ENCODE assay signal across 27 cellular contexts in the genomic region with DNA sequence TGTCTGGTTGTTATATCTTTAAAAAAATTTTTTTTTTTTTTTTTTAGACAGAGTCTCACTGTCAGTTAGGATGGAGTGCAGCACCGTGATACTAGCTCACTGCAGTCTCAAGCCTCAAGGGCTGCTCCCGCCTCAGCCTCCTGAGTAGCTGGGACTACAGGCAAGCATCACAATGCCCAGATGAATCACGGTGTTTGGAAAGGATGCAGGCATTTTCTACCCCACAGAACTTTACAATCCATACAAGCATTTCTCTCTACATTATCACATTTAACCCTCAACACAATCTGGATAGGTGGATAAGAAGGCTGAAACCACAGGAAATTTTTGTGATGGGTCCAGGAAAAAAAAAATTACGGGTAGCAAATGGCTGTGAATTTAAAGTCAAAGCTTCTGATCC. TPM values are rescaled to one million over a fixed set of nuclear protein-coding genes. Genes with fewer than 3 reads are reported as not detected.
DNase-seq lines count a peak whose midpoint lies in the region; TF ChIP-seq lines count a peak whose summit lies in the region.
"Had no signal": no experiment of that assay in that cellular context is flagged by ENCODE, and none has a peak within 500 bp of the region (broad histone marks: within the 10 kb centered on the region; RNA-seq: fewer than 3 reads in every experiment).

No MANE protein-coding gene starts in this region.

- no peaks in the 10 kb centered on the region for H3K27me3 Mint-ChIP-seq in activated T-cell treated with anti-CD3 and anti-CD28 coated beads, Interleukin-2, amount 50 U/mL, for 24 hours

- H3K27me3 ChIP-seq in BLaER1 treated with 17β-estradiol and CSF1 and Interleukin-3, amounts not matched to agents 10 nM and 100 nM, result no peaks in the 10 kb centered on the region
- peaks cover 12% of the 10 kb centered on the region for H3K27me3 ChIP-seq in OCI-LY3 (ENCODE audit: low read depth, low read length)
- H3K27me3 ChIP-seq: SJCRH30 had no signal

- H3K27ac Mint-ChIP-seq in activated T-cell treated with anti-CD3 and anti-CD28 coated beads, Interleukin-2, amount 50 U/mL, for 24 hours, result no peak overlapping the region
- H3K27ac Mint-ChIP-seq: T-helper 17 cell had no signal

- H3K4me3 ChIP-seq in BLaER1 treated with 17β-estradiol and CSF1 and Interleukin-3, amounts not matched to agents 10 nM and 100 nM, result no peak overlapping the region
- no peak overlapping the region for H3K4me3 ChIP-seq in OCI-LY3 (ENCODE audit: low read length)
- H3K4me3 ChIP-seq in fibroblast of the aortic adventitia (ENCODE audit: low read depth, low read length), result no peak overlapping the region
- H3K4me3 ChIP-seq: A549, HAP-1, PC-9, SJCRH30 had no signal

- H3K4me2 ChIP-seq in BLaER1 treated with 17β-estradiol and CSF1 and Interleukin-3, amounts not matched to agents 10 nM and 100 nM, result peak overlapping the region in 9 of 11 experiments; percentile 52 to 74 (median 62); a peak in 16 of 22 replicates
- peak overlapping the region; percentile 51 for H3K4me2 ChIP-seq in OCI-LY3 (ENCODE audit: low read length)
- H3K4me2 ChIP-seq: A549, PC-9 had no signal

- H2AFZ ChIP-seq in OCI-LY3 (ENCODE audit: low read depth, low read length), result no peak overlapping the region
- H2AFZ ChIP-seq: PC-9 had no signal

- no peaks in the 10 kb centered on the region for H3K9me3 Mint-ChIP-seq in activated T-cell treated with anti-CD3 and anti-CD28 coated beads, Interleukin-2, amount 50 U/mL, for 24 hours

- no peaks in the 10 kb centered on the region for H3K36me3 ChIP-seq in BLaER1 treated with 17β-estradiol and CSF1 and Interleukin-3, amounts not matched to agents 10 nM and 100 nM
- no peaks in the 10 kb centered on the region for H3K36me3 ChIP-seq in OCI-LY3 (replicated peaks; ENCODE audit: low read depth, low read length)
- H3K36me3 ChIP-seq: HAP-1, SJCRH30 had no signal

- no peak for TF ChIP-seq CTCF in OCI-LY3 (IDR thresholded peaks at IDR 0.05; ENCODE audit: low read depth, low read length)
- no peak for TF ChIP-seq CTCF in fibroblast of the aortic adventitia (IDR thresholded peaks at IDR 0.05; ENCODE audit: insufficient read depth, low read length)

- peaks cover 12 to 42% (median 34%) of the 10 kb centered on the region in 10 experiments for H3K4me1 ChIP-seq in BLaER1 treated with 17β-estradiol and CSF1 and Interleukin-3, amounts not matched to agents 10 nM and 100 nM
- H3K4me1 ChIP-seq in OCI-LY3 (ENCODE audit: low read length), result peaks cover 44% of the 10 kb centered on the region
- H3K4me1 ChIP-seq: A549, HAP-1, SJCRH30 had no signal

- H3K36me3 Mint-ChIP-seq in activated T-cell treated with anti-CD3 and anti-CD28 coated beads, Interleukin-2, amount 50 U/mL, for 24 hours (ENCODE audit: low read depth), result no peaks in the 10 kb centered on the region

- H4K20me1 ChIP-seq in BLaER1 treated with 17β-estradiol and CSF1 and Interleukin-3, amounts not matched to agents 10 nM and 100 nM, result no peaks in the 10 kb centered on the region
- no peaks in the 10 kb centered on the region for H4K20me1 ChIP-seq in OCI-LY3 (ENCODE audit: insufficient read depth, low read length)

- no peaks in the 10 kb centered on the region for H3K79me2 ChIP-seq in OCI-LY3 (ENCODE audit: low read length)

- H3K4me1 Mint-ChIP-seq in activated T-cell treated with anti-CD3 and anti-CD28 coated beads, Interleukin-2, amount 50 U/mL, for 24 hours (ENCODE audit: low read depth), result peaks cover 5% of the 10 kb centered on the region

- no peaks in the 10 kb centered on the region for H3K9me3 ChIP-seq in BLaER1 treated with 17β-estradiol and CSF1 and Interleukin-3, amounts not matched to agents 10 nM and 100 nM (replicated peaks in 1 of 11)
- no peaks in the 10 kb centered on the region for H3K9me3 ChIP-seq in OCI-LY3 (ENCODE audit: insufficient read depth, low read length)
- H3K9me3 ChIP-seq: A549, HAP-1, SJCRH30 had no signal

- DNase-seq in M059J (ENCODE audit: low read depth) (peak; percentile 3), fibroblast of the aortic adventitia (ENCODE audit: low read depth) (peak; percentile 64), AG08396 (ENCODE audit: low spot score) (no peak), H4 (ENCODE audit: low spot score) (no peak), NCI-H1694 treated with DMSO at 0.1 percent for 48 hours (lab: John Stamatoyannopoulos, UW) (no peak)
- DNase-seq in activated T-cell treated with anti-CD3 and anti-CD28 coated beads, Interleukin-2, amount 50 U/mL, for 24 hours, result no peak
- DNase-seq: Calu3, DMS79 treated with DMSO at 0.1 percent for 48 hours, GF-D8, IMR-90, KG1, NCI-H1048, NCI-H1436 treated with DMSO at 0.1 percent for 48 hours, NCI-H1930, NCI-H2171, NCI-H226, NCI-H510A, NCI-H774, PC-9, SJCRH30, T-helper 17 cell had no signal

- no peak overlapping the region for H3K9ac ChIP-seq in BLaER1 treated with 17β-estradiol and CSF1 and Interleukin-3, amounts not matched to agents 10 nM and 100 nM
- no peak overlapping the region for H3K9ac ChIP-seq in OCI-LY3 (ENCODE audit: low read length)

- no peak overlapping the region for H3K4me3 Mint-ChIP-seq in activated T-cell treated with anti-CD3 and anti-CD28 coated beads, Interleukin-2, amount 50 U/mL, for 24 hours
- H3K4me3 Mint-ChIP-seq: T-helper 17 cell had no signal

- H3K27ac ChIP-seq in BLaER1 treated with 17β-estradiol and CSF1 and Interleukin-3, amounts not matched to agents 10 nM and 100 nM, result no peak overlapping the region
- H3K27ac ChIP-seq in OCI-LY3 (ENCODE audit: low read length), result no peak overlapping the region
- H3K27ac ChIP-seq: A549, PC-9, SJCRH30 had no signal

RNA-seq across cellular contexts. Expression of a gene that starts 5.8 kb away (rescaled TPM):
- total RNA-seq in M059J (2014; rRNA removed; shearing (Covaris generic)), result not detected in 2 replicates
- total RNA-seq in fibroblast of the aortic adventitia (ENCODE audit: low replicate concordance), result not detected in 2 replicates
- not detected in 2 replicates for total RNA-seq in H4 (2014; rRNA removed; shearing (Covaris generic))
- total RNA-seq: Calu3, IMR-90, PC-9, Right ventricle myocardium inferior, RPMI7951, T-helper 17 cell had no signal

Comparison
In these comparisons a context has a peak if more than half of its experiments do, and no peak if none do; other contexts are left out.
1. DNase-seq: peak in M059J (single experiment) and fibroblast of the aortic adventitia (single experiment); none in AG08396 (single experiment), activated T-cell treated with anti-CD3 and anti-CD28 coated beads, Interleukin-2, amount 50 U/mL, for 24 hours (single experiment), H4 (single experiment) and NCI-H1694 treated with DMSO at 0.1 percent for 48 hours (single experiment).